1 cellular context compared by ENCODE assay signal in the genomic region with DNA sequence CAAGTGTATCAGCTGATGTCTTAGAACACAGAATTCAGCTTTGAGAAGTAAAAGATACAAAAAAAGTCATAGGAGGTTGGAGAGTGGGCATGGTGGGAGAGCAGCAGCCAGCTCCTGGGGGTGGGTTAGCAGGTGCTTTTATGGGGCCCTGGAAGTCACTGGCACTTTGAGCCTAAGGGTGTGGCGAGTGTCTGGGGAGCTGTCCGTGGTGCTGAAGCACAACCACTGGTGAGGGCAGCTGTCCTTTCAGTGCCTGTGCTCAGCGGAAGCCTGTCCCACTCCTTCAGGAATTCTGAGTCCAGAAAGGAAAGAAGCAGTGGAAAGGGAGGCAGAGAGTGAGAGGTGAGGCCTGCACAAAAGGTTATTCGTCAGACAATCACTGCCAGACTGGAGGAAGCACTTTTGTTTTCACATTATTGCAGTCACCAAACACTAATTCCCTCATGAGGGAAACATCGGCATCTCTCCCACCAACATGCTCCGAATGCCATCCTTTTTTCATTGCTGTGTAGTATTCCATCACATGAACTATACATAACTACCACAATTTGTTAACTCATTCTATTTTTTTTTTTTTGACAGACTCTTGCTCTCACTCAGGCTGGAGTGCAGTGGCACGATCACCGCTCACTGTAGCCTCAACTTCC.
TF ChIP-seq lines count a peak whose summit lies in the region.

No MANE protein-coding gene starts in this region.

TF ChIP-seq in K562, 482 proteins besides CTCF, POLR2A, EP300 and RAD21 (continued from another document and continues in another):
- TF ChIP-seq CHD7 (IDR thresholded peaks at IDR 0.05; ENCODE audit: low read depth, low read length) (no peak), GATAD2A (IDR thresholded peaks at IDR 0.05) (no peak), ZFP36 (IDR thresholded peaks at IDR 0.05; ENCODE audit: low read depth, low read length, partially characterized antibody) (no peak), BMI1 (IDR thresholded peaks at IDR 0.05; ENCODE audit: low read length) (no peak), ZKSCAN1 (IDR thresholded peaks at IDR 0.05; ENCODE audit: low read depth, low read length) (no peak), ZFP1 (CRISPR knock-in tag; IDR thresholded peaks at IDR 0.05) (no peak), BRD9 (IDR thresholded peaks at IDR 0.05; ENCODE audit: low read depth, partially characterized antibody) (no peak), NCOA1 (IDR thresholded peaks at IDR 0.05; ENCODE audit: low read depth) (0 out of 2 replicates have a peak, but pooled peaks have one; percentile 24), EHMT2 (IDR thresholded peaks at IDR 0.05) (peak; percentile 98), ZC3H4 (CRISPR knock-in tag; IDR thresholded peaks at IDR 0.05; ENCODE audit: borderline replicate concordance) (no peak), ZNF324 (CRISPR knock-in tag; IDR thresholded peaks at IDR 0.05) (no peak), MBD2 (IDR thresholded peaks at IDR 0.05; ENCODE audit: borderline replicate concordance, low read depth) (no peak), OTX1 (CRISPR knock-in tag; IDR thresholded peaks at IDR 0.05) (no peak), MXI1 (IDR thresholded peaks at IDR 0.05; ENCODE audit: low read depth, low read length) (no peak), ZNF766 (CRISPR knock-in tag; conservative IDR thresholded peaks at IDR 0.05) (peak; percentile 71; the same call in 1 of the 2 replicates), MTA2 (IDR thresholded peaks at IDR 0.05; ENCODE audit: low read depth) (no peak), ADNP (tag; IDR thresholded peaks at IDR 0.05) (no peak), FOXM1 (IDR thresholded peaks at IDR 0.05; ENCODE audit: low read depth) (no peak), FOXM1 (CRISPR knock-in tag; IDR thresholded peaks at IDR 0.05; ENCODE audit: low read depth) (no peak), SRF (CRISPR knock-in tag; IDR thresholded peaks at IDR 0.05) (peak in 1 of 2 experiments; percentile 56; a peak in 1 of 4 replicates), FOXP1 (CRISPR knock-in tag; IDR thresholded peaks at IDR 0.05) (peak; percentile 64; the same call in 1 of the 2 replicates), NR2C2 (CRISPR knock-in tag; IDR thresholded peaks at IDR 0.05) (0 out of 2 replicates have a peak, but pooled peaks have one; percentile 18), NR2C2 (tag; IDR thresholded peaks at IDR 0.05) (no peak), ZNF146 (CRISPR knock-in tag; IDR thresholded peaks at IDR 0.05; ENCODE audit: unreplicated experiment) (peak; percentile 33), BCOR (IDR thresholded peaks at IDR 0.05) (no peak), NFYB (IDR thresholded peaks at IDR 0.05; ENCODE audit: extremely low read depth, insufficient read length) (no peak), STAT6 (CRISPR knock-in tag; IDR thresholded peaks at IDR 0.05) (no peak), SIX5 (IDR thresholded peaks at IDR 0.05; ENCODE audit: borderline replicate concordance in 1 of 2, insufficient read depth in 1 of 2, low read depth in 1 of 2, low read length in 2 of 2) (no peak), GABPB2 (CRISPR knock-in tag; conservative IDR thresholded peaks at IDR 0.05) (no peak), GTF2F1 (IDR thresholded peaks at IDR 0.05; ENCODE audit: low read depth, low read length) (no peak), ZNF143 (CRISPR knock-in tag; IDR thresholded peaks at IDR 0.05) (no peak), DDX20 (tag; IDR thresholded peaks at IDR 0.05; ENCODE audit: low read depth) (no peak), SMARCB1 (IDR thresholded peaks at IDR 0.05; ENCODE audit: insufficient read length, low read depth) (no peak)
- TF ChIP-seq, protein P1, sequence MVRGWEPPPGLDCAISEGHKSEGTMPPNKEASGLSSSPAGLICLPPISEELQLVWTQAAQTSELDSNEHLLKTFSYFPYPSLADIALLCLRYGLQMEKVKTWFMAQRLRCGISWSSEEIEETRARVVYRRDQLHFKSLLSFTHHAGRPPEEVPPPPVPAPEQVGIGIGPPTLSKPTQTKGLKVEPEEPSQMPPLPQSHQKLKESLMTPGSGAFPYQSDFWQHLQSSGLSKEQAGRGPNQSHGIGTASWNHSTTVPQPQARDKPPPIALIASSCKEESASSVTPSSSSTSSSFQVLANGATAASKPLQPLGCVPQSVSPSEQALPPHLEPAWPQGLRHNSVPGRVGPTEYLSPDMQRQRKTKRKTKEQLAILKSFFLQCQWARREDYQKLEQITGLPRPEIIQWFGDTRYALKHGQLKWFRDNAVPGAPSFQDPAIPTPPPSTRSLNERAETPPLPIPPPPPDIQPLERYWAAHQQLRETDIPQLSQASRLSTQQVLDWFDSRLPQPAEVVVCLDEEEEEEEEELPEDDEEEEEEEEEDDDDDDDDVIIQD (CRISPR knock-in tag; IDR thresholded peaks at IDR 0.05) = no peak
- TF ChIP-seq, protein P2, sequence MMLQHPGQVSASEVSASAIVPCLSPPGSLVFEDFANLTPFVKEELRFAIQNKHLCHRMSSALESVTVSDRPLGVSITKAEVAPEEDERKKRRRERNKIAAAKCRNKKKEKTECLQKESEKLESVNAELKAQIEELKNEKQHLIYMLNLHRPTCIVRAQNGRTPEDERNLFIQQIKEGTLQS (IDR thresholded peaks at IDR 0.05) = no peak
- TF ChIP-seq, protein P2 (CRISPR knock-in tag; conservative IDR thresholded peaks at IDR 0.05) = no peak
- TF ChIP-seq, protein P3, sequence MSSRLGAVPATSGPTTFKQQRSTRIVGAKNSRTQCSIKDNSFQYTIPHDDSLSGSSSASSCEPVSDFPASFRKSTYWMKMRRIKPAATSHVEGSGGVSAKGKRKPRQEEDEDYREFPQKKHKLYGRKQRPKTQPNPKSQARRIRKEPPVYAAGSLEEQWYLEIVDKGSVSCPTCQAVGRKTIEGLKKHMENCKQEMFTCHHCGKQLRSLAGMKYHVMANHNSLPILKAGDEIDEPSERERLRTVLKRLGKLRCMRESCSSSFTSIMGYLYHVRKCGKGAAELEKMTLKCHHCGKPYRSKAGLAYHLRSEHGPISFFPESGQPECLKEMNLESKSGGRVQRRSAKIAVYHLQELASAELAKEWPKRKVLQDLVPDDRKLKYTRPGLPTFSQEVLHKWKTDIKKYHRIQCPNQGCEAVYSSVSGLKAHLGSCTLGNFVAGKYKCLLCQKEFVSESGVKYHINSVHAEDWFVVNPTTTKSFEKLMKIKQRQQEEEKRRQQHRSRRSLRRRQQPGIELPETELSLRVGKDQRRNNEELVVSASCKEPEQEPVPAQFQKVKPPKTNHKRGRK (tag; IDR thresholded peaks at IDR 0.05) = no peak
- TF ChIP-seq, protein P4, sequence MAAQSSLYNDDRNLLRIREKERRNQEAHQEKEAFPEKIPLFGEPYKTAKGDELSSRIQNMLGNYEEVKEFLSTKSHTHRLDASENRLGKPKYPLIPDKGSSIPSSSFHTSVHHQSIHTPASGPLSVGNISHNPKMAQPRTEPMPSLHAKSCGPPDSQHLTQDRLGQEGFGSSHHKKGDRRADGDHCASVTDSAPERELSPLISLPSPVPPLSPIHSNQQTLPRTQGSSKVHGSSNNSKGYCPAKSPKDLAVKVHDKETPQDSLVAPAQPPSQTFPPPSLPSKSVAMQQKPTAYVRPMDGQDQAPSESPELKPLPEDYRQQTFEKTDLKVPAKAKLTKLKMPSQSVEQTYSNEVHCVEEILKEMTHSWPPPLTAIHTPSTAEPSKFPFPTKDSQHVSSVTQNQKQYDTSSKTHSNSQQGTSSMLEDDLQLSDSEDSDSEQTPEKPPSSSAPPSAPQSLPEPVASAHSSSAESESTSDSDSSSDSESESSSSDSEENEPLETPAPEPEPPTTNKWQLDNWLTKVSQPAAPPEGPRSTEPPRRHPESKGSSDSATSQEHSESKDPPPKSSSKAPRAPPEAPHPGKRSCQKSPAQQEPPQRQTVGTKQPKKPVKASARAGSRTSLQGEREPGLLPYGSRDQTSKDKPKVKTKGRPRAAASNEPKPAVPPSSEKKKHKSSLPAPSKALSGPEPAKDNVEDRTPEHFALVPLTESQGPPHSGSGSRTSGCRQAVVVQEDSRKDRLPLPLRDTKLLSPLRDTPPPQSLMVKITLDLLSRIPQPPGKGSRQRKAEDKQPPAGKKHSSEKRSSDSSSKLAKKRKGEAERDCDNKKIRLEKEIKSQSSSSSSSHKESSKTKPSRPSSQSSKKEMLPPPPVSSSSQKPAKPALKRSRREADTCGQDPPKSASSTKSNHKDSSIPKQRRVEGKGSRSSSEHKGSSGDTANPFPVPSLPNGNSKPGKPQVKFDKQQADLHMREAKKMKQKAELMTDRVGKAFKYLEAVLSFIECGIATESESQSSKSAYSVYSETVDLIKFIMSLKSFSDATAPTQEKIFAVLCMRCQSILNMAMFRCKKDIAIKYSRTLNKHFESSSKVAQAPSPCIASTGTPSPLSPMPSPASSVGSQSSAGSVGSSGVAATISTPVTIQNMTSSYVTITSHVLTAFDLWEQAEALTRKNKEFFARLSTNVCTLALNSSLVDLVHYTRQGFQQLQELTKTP (IDR thresholded peaks at IDR 0.05; ENCODE audit: low read depth in 1 of 2, partially characterized antibody in 2 of 2) = peak in 1 of 2 experiments; percentile 91
